ENCODE assay signal across 8 cellular contexts in genomic region chr19:39397360-39398296, GRCh38. TPM values are rescaled to one million over a fixed set of nuclear protein-coding genes. Genes with fewer than 3 reads are reported as not detected.
DNase-seq lines count a peak whose midpoint lies in the region; ATAC-seq and TF ChIP-seq lines count a peak whose summit lies in the region.

No MANE protein-coding gene starts in this region.

- H3K4me3 ChIP-seq in Loucy (ENCODE audit: low read length, poor library complexity, severe bottlenecking) (peak overlapping the region; percentile 11), SJCRH30 (no peak overlapping the region), foreskin fibroblast (ENCODE audit: low read depth in 1 of 2, low read length in 2 of 2) (peak overlapping the region in 1 of 2 donors; percentile 17), suprapubic skin (peak overlapping the region; percentile 9)

- H3K27me3 ChIP-seq in Loucy (ENCODE audit: insufficient read depth, low read length, poor library complexity, severe bottlenecking) (no peaks in the 10 kb centered on the region), SJCRH30 (no peaks in the 10 kb centered on the region), suprapubic skin (no peaks in the 10 kb centered on the region)

- peak; percentile 84 for TF ChIP-seq CTCF in Loucy (conservative IDR thresholded peaks at IDR 0.05; ENCODE audit: low read length)
- peak; percentile 97 for TF ChIP-seq CTCF in foreskin fibroblast (IDR thresholded peaks at IDR 0.05; ENCODE audit: low read depth, low read length)
- TF ChIP-seq CTCF in suprapubic skin (IDR thresholded peaks at IDR 0.05): peak; percentile 96 to 97

- H3K4me2 ChIP-seq in Loucy (ENCODE audit: low read depth, low read length, poor library complexity, severe bottlenecking): peak overlapping the region; percentile 51

- DNase-seq in Ammon's horn (ENCODE audit: low spot score): peak; percentile 86
- peak; percentile 87 to 94 for DNase-seq in SJCRH30
- DNase-seq in activated gamma-delta T cell treated with Interleukin-2 at 50 U/mL for 16 hours: peak; percentile 96
- peak; percentile 81 to 95 for DNase-seq in foreskin fibroblast
- peak in 49 of 56 donors; percentile 25 to 88 (median 64) for DNase-seq in nucleus accumbens (lab: John Stamatoyannopoulos, UW)
- peak; percentile 91 to 95 for DNase-seq in suprapubic skin (ENCODE audit: low spot score in 2 of 2)

- H4K20me1 ChIP-seq in Loucy (ENCODE audit: insufficient read depth, low read length, poor library complexity, severe bottlenecking): no peaks in the 10 kb centered on the region

- 35% methylated on average over 7 of the region's 17 CpGs for WGBS in suprapubic skin

- H3K36me3 ChIP-seq in Loucy (ENCODE audit: insufficient read depth, low read length) (no peaks in the 10 kb centered on the region; the same call in 1 of the 2 replicates), SJCRH30 (no peaks in the 10 kb centered on the region), suprapubic skin (peaks cover 20% of the 10 kb centered on the region)

- peaks cover 33% of the 10 kb centered on the region for H3K4me1 ChIP-seq in Loucy (ENCODE audit: insufficient read depth, low read length, poor library complexity, severe bottlenecking)
- peaks cover 7% of the 10 kb centered on the region; the same call in 1 of the 2 replicates for H3K4me1 ChIP-seq in SJCRH30
- peaks cover 56% of the 10 kb centered on the region for H3K4me1 ChIP-seq in suprapubic skin

- peak in 1 of 2 donors; percentile 20 for TF ChIP-seq POLR2A in suprapubic skin (IDR thresholded peaks at IDR 0.05)

- H3K27ac ChIP-seq in SJCRH30 (no peak overlapping the region), suprapubic skin (peak overlapping the region; percentile 95)

- no peaks in the 10 kb centered on the region for H3K9me2 ChIP-seq in Loucy (replicated peaks; ENCODE audit: low read depth, low read length)

- H3K79me2 ChIP-seq in Loucy (ENCODE audit: insufficient read depth, low read length): peaks cover 15% of the 10 kb centered on the region

- H3K9me3 ChIP-seq in Loucy (ENCODE audit: insufficient read depth, low read depth, low read length) (no peaks in the 10 kb centered on the region), SJCRH30 (replicated peaks) (no peaks in the 10 kb centered on the region), suprapubic skin (no peaks in the 10 kb centered on the region)

- peaks cover 4% of the 10 kb centered on the region for H3F3A ChIP-seq in Loucy (ENCODE audit: low read depth)

- ATAC-seq in GM19324 (IDR thresholded peaks at IDR 0.05; ENCODE audit: low FRiP score, unreplicated experiment): peak; percentile 46

- H3K9ac ChIP-seq in Loucy (ENCODE audit: low read depth, low read length, poor library complexity, severe bottlenecking): peak overlapping the region; percentile 45

- no peak for TF ChIP-seq EP300 in suprapubic skin (IDR thresholded peaks at IDR 0.05)

- no peak overlapping the region for H2AFZ ChIP-seq in Loucy (ENCODE audit: low read length)

RNA-seq across cellular contexts. Expression of gene MED29, which starts 6.5 kb away (rescaled TPM):
- 28.2 and 31.9 TPM in 2 replicates for total RNA-seq in SJCRH30 (2014; rRNA removed; shearing (Covaris generic))
- 10 to 100 TPM; 36.3 to 57.8 (median 48.0) TPM for total RNA-seq in suprapubic skin

RNA-seq across cellular contexts. Expression of gene PAF1, which starts 6.7 kb away (rescaled TPM):
- 73.6 and 85.7 TPM in 2 replicates for total RNA-seq in SJCRH30 (2014; rRNA removed; shearing (Covaris generic))
- 10 to 100 TPM; 24.8 to 42.4 (median 35.4) TPM for total RNA-seq in suprapubic skin

RNA-seq across cellular contexts. Expression of gene ZFP36, which starts 9.0 kb away (rescaled TPM):
- total RNA-seq in SJCRH30 (2014; rRNA removed; shearing (Covaris generic)): 2.4 and 2.7 TPM in 2 replicates
- total RNA-seq in suprapubic skin: 100 to 1,000 TPM; 426 to 850 (median 540) TPM

RNA-seq across cellular contexts. Expression of gene PLEKHG2, which starts 14.8 kb away (rescaled TPM):
- 27.9 and 31.0 TPM in 2 replicates for total RNA-seq in SJCRH30 (2014; rRNA removed; shearing (Covaris generic))
- total RNA-seq in suprapubic skin: 10 to 100 TPM in 1 of 4 donors, 1 to 10 TPM in 3; 6.4 to 29.9 (median 7.7) TPM

RNA-seq across cellular contexts. Expression of gene RPS16, which starts 38.1 kb away (rescaled TPM):
- total RNA-seq in SJCRH30 (2014; rRNA removed; shearing (Covaris generic)): 1,718 and 1,766 TPM in 2 replicates
- 1,000 to 10,000 TPM; 1,096 to 2,035 (median 1,787) TPM for total RNA-seq in suprapubic skin

Comparison
In these comparisons a context has a peak if more than half of its experiments do, and no peak if none do; other contexts are left out.
1. RNA of gene ZFP36, which starts 9.0 kb away (total RNA-seq): 426 to 850 TPM in suprapubic skin; 2.4 to 2.7 TPM in SJCRH30; every median in the first group is over 100 times any median in the second.
2. Peak in every context shown above with its lines, with median percentiles within 50 percentile points of each other: DNase-seq and CTCF ChIP-seq.